ENCODE assay signal across 22 cellular contexts in genomic region chr7:135950972-135951371, GRCh38.
"Had no signal": no experiment of that assay in that cellular context is flagged by ENCODE, and none has a peak within 500 bp of the region (broad histone marks: within the 10 kb centered on the region; RNA-seq: fewer than 3 reads in every experiment).

No MANE protein-coding gene starts in this region.

- H3K27me3 Mint-ChIP-seq: activated T-helper 17 cell treated with anti-CD3 and anti-CD28 coated beads, Interleukin-2, amount 50 U/mL, for 72 hours; stimulated activated naive CD8-positive, alpha-beta T cell treated with anti-CD3 and anti-CD28 coated beads, Interleukin-15, Interleukin-2, amounts not matched to agents 100 ng/mL and 50 ng/mL, for 24 hours; T-cell had no signal

- H3K9me3 Mint-ChIP-seq: activated naive CD4-positive, alpha-beta T cell treated with anti-CD3 and anti-CD28 coated beads, Interleukin-2, amount 50 U/mL, for 72 hours; activated T-helper 17 cell treated with anti-CD3 and anti-CD28 coated beads, Interleukin-2, amount 50 U/mL, for 72 hours; mesothelial cell of epicardium; nephron; stimulated activated naive CD8-positive, alpha-beta T cell treated with anti-CD3 and anti-CD28 coated beads, Interleukin-15, Interleukin-2, amounts not matched to agents 100 ng/mL and 50 ng/mL, for 24 hours; T-cell had no signal

- ATAC-seq: activated naive CD4-positive, alpha-beta T cell treated with anti-CD3 and anti-CD28 coated beads, Interleukin-2, amount 50 U/mL, for 72 hours; activated T-helper 17 cell treated with anti-CD3 and anti-CD28 coated beads, Interleukin-2, amount 50 U/mL, for 72 hours; left cardiac atrium; sciatic nerve; T-cell had no signal

- H3K4me1 ChIP-seq: adrenal gland, ascending aorta, thyroid gland had no signal

- H3K27me3 ChIP-seq: adrenal gland, ascending aorta, brain microvascular endothelial cell, esophagus muscularis mucosa, spleen, thyroid gland had no signal

- H3K27ac Mint-ChIP-seq: activated naive CD4-positive, alpha-beta T cell treated with anti-CD3 and anti-CD28 coated beads, Interleukin-2, amount 50 U/mL, for 72 hours; activated T-helper 17 cell treated with anti-CD3 and anti-CD28 coated beads, Interleukin-2, amount 50 U/mL, for 72 hours; mesothelial cell of epicardium; nephron; stimulated activated naive CD8-positive, alpha-beta T cell treated with anti-CD3 and anti-CD28 coated beads, Interleukin-15, Interleukin-2, amounts not matched to agents 100 ng/mL and 50 ng/mL, for 24 hours; T-cell had no signal

- H3K4me3 Mint-ChIP-seq: activated T-helper 17 cell treated with anti-CD3 and anti-CD28 coated beads, Interleukin-2, amount 50 U/mL, for 72 hours; mesothelial cell of epicardium; nephron; stimulated activated naive CD8-positive, alpha-beta T cell treated with anti-CD3 and anti-CD28 coated beads, Interleukin-15, Interleukin-2, amounts not matched to agents 100 ng/mL and 50 ng/mL, for 24 hours; T-cell had no signal

- H3K4me3 ChIP-seq: adrenal gland, ascending aorta, esophagus muscularis mucosa, spleen, thyroid gland had no signal

- H3K9me3 ChIP-seq: adrenal gland, ascending aorta, esophagus muscularis mucosa, spleen, thyroid gland had no signal

- H3K27ac ChIP-seq: adrenal gland, ascending aorta, brain microvascular endothelial cell, esophagus muscularis mucosa, parathyroid adenoma, spleen, thyroid gland had no signal

- DNase-seq: activated CD4-positive, alpha-beta T cell treated with anti-CD3 and anti-CD28 coated beads for 1 hour; activated T-cell treated with anti-CD3 and anti-CD28 coated beads, Interleukin-2, amount 50 U/mL, for 1 hour; adrenal gland; brain microvascular endothelial cell; central memory CD4-positive, alpha-beta T cell; effector memory CD4-positive, alpha-beta T cell; islet precursor cell; left cardiac atrium; spleen; stimulated activated CD4-positive, alpha-beta T cell treated with anti-CD3 and anti-CD28 coated beads, Interleukin-4, amount 100 ng/mL, for 4 hours; substantia nigra; T-cell; thyroid gland had no signal
